24 cellular contexts compared by ENCODE assay signal in the genomic region with DNA sequence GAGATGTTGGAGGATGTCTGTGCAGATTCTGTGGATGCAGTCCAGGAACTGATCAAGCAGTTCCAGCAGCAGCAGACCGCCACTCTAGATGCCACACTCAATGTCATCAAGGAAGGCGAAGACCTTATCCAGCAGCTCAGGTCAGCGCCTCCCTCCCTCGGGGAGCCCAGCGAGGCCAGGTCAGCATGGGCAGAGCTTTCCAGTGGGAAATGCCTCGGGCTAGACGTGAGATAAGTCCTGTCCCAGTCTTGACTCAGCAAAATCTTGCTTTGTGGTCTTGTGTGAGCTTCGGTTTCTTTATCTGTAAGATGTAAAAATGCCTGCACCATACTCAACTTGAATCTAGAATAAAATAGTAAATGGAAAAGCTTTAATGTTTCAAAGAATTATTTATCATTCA.
DNase-seq lines count a peak whose midpoint lies in the region; ATAC-seq and TF ChIP-seq lines count a peak whose summit lies in the region.
"Had no signal": no experiment of that assay in that cellular context is flagged by ENCODE, and none has a peak within 500 bp of the region (broad histone marks: within the 10 kb centered on the region; RNA-seq: fewer than 3 reads in every experiment).

No MANE protein-coding gene starts in this region.

- H3K4me3 ChIP-seq in left ventricle myocardium inferior, result no peak overlapping the region
- H3K4me3 ChIP-seq in thoracic aorta, result no peak overlapping the region
- H3K4me3 ChIP-seq in suprapubic skin, result no peak overlapping the region
- H3K4me3 ChIP-seq: adrenal gland, SK-N-MC, spleen, testis had no signal

- TF ChIP-seq CTCF in brain (conservative IDR thresholded peaks at IDR 0.05) (no peak), left ventricle myocardium inferior (IDR thresholded peaks at IDR 0.05; ENCODE audit: borderline replicate concordance) (no peak), thoracic aorta (IDR thresholded peaks at IDR 0.05) (no peak), suprapubic skin (IDR thresholded peaks at IDR 0.05) (no peak)

- DNase-seq in M059J (ENCODE audit: low read depth), result peak; percentile 87
- no peak for DNase-seq in left ventricle myocardium inferior
- DNase-seq in thoracic aorta (ENCODE audit: low spot score), result no peak
- no peak for DNase-seq in ACHN
- no peak for DNase-seq in suprapubic skin (ENCODE audit: low spot score in 2 of 2)
- DNase-seq: activated CD4-positive, alpha-beta T cell treated with anti-CD3 and anti-CD28 coated beads for 1 hour; activated naive CD4-positive, alpha-beta T cell treated with Interleukin-2 at 50 U/mL for 16 hours; activated T-cell treated with anti-CD3 and anti-CD28 coated beads, Interleukin-2, amount 50 U/mL, for 1 hour; CD4-positive, CD25-positive, alpha-beta regulatory T cell; KG1; naive thymus-derived CD8-positive, alpha-beta T cell; NCI-H526; RPMI8226; spleen; stimulated activated CD4-positive, alpha-beta T cell treated with anti-CD3 and anti-CD28 coated beads, Interleukin-2, amount 100 ng/mL, for 48 hours; T-helper 17 cell; testis had no signal

- peaks cover 41% of the 10 kb centered on the region for H3K4me1 Mint-ChIP-seq in brain
- H3K4me1 Mint-ChIP-seq: CD4-positive, CD25-positive, alpha-beta regulatory T cell; naive thymus-derived CD8-positive, alpha-beta T cell; stimulated activated effector memory CD8-positive, alpha-beta T cell treated with anti-CD3 and anti-CD28 coated beads, Interleukin-12 subunit alpha, Interleukin-12 subunit beta, amount 100 ng/mL, for 72 hours; T-helper 17 cell had no signal

- H3K4me1 ChIP-seq in left ventricle myocardium inferior (peaks cover 32% of the 10 kb centered on the region), thoracic aorta (ENCODE audit: control insufficient read depth in 1 of 2, low read depth in 2 of 2) (peaks cover 13 to 49% of the 10 kb centered on the region in 2 donors), suprapubic skin (no peaks in the 10 kb centered on the region)
- H3K4me1 ChIP-seq: spleen had no signal

- TF ChIP-seq POLR2A in suprapubic skin (IDR thresholded peaks at IDR 0.05), result no peak

- peaks cover 14% of the 10 kb centered on the region for H3K36me3 ChIP-seq in left ventricle myocardium inferior
- peaks cover 17% of the 10 kb centered on the region for H3K36me3 ChIP-seq in thoracic aorta
- no peaks in the 10 kb centered on the region for H3K36me3 ChIP-seq in suprapubic skin
- H3K36me3 ChIP-seq: adrenal gland had no signal

- no peak for TF ChIP-seq EP300 in suprapubic skin (IDR thresholded peaks at IDR 0.05)

- H3K27ac Mint-ChIP-seq in brain, result peak overlapping the region; percentile 2 to 94 (median 78)
- H3K27ac Mint-ChIP-seq: CD4-positive, CD25-positive, alpha-beta regulatory T cell; mesothelial cell of epicardium; naive thymus-derived CD8-positive, alpha-beta T cell; stimulated activated effector memory CD8-positive, alpha-beta T cell treated with anti-CD3 and anti-CD28 coated beads, Interleukin-12 subunit alpha, Interleukin-12 subunit beta, amount 100 ng/mL, for 72 hours; T-helper 17 cell had no signal

- H3K27ac ChIP-seq in left ventricle myocardium inferior (replicated peaks) (peak overlapping the region; percentile 78), thoracic aorta (peak overlapping the region; percentile 3 to 49), suprapubic skin (no peak overlapping the region)
- H3K27ac ChIP-seq: epithelial cell of prostate, SK-N-MC had no signal

- no peak overlapping the region for H3K4me3 Mint-ChIP-seq in brain
- H3K4me3 Mint-ChIP-seq: CD4-positive, CD25-positive, alpha-beta regulatory T cell; mesothelial cell of epicardium; naive thymus-derived CD8-positive, alpha-beta T cell; stimulated activated effector memory CD8-positive, alpha-beta T cell treated with anti-CD3 and anti-CD28 coated beads, Interleukin-12 subunit alpha, Interleukin-12 subunit beta, amount 100 ng/mL, for 72 hours; T-helper 17 cell had no signal

- in situ Hi-C loops in ACHN (cut with HindIII; ENCODE audit: low pct_ligation_motif_present, low pct_unique_long_range_greater_than_20kb, low sequenced_read_pairs), result no loop called here

- no peak for ATAC-seq in thoracic aorta (ENCODE audit: insufficient number of reproducible peaks, low FRiP score, low read depth)
- ATAC-seq in GM21526 (IDR thresholded peaks at IDR 0.05; ENCODE audit: low FRiP score, unreplicated experiment), result no peak
- ATAC-seq: naive thymus-derived CD8-positive, alpha-beta T cell; T-helper 17 cell had no signal

- peaks cover 44% of the 10 kb centered on the region for H3K36me3 Mint-ChIP-seq in brain
- H3K36me3 Mint-ChIP-seq: CD4-positive, CD25-positive, alpha-beta regulatory T cell; naive thymus-derived CD8-positive, alpha-beta T cell; stimulated activated effector memory CD8-positive, alpha-beta T cell treated with anti-CD3 and anti-CD28 coated beads, Interleukin-12 subunit alpha, Interleukin-12 subunit beta, amount 100 ng/mL, for 72 hours had no signal

- intact Hi-C loops in left ventricle myocardium inferior (cut with micrococcal nuclease), result no loop called here

- no peaks in the 10 kb centered on the region for H3K27me3 Mint-ChIP-seq in brain

- H3K9me3 Mint-ChIP-seq in brain, result no peaks in the 10 kb centered on the region
- H3K9me3 Mint-ChIP-seq: mesothelial cell of epicardium; stimulated activated effector memory CD8-positive, alpha-beta T cell treated with anti-CD3 and anti-CD28 coated beads, Interleukin-12 subunit alpha, Interleukin-12 subunit beta, amount 100 ng/mL, for 72 hours had no signal

- H3K9me3 ChIP-seq in left ventricle myocardium inferior (replicated peaks), result no peaks in the 10 kb centered on the region
- H3K9me3 ChIP-seq in thoracic aorta, result no peaks in the 10 kb centered on the region
- H3K9me3 ChIP-seq in suprapubic skin, result no peaks in the 10 kb centered on the region
- H3K9me3 ChIP-seq: adrenal gland, spleen, testis had no signal

- H3K27me3 ChIP-seq in left ventricle myocardium inferior (ENCODE audit: low read depth) (no peaks in the 10 kb centered on the region), thoracic aorta (replicated peaks; ENCODE audit: insufficient read depth) (no peaks in the 10 kb centered on the region), suprapubic skin (no peaks in the 10 kb centered on the region)
- H3K27me3 ChIP-seq: adrenal gland, testis had no signal

- 81% methylated on average over 8 of the region's 8 CpGs for WGBS in suprapubic skin
